Comparison of ENCODE assay signal across 9 cellular contexts in genomic region chr3:124066543-124066942, GRCh38. TPM values are rescaled to one million over a fixed set of nuclear protein-coding genes. Genes with fewer than 3 reads are reported as not detected.
DNase-seq lines count a peak whose midpoint lies in the region; ATAC-seq, FAIRE-seq and TF ChIP-seq lines count a peak whose summit lies in the region.
"Not testable (repeated sequence)": the region's sequence is repeated elsewhere in the genome, so short reads cannot be mapped to it uniquely, and the experiment has no call there.
"Had no signal": no experiment of that assay in that cellular context is flagged by ENCODE, and none has a peak within 500 bp of the region (broad histone marks: within the 10 kb centered on the region; RNA-seq: fewer than 3 reads in every experiment).

No MANE protein-coding gene starts in this region.

- H2AFZ ChIP-seq in parathyroid adenoma: not testable (repeated sequence)

- not testable (repeated sequence) for H3K4me1 ChIP-seq in A549, SJCRH30
- H3K4me1 ChIP-seq in parathyroid adenoma (peaks cover 63% of the 10 kb centered on the region), psoas muscle (peaks cover 20% of the 10 kb centered on the region)

- H3K9me3 Mint-ChIP-seq in glutamatergic neuron (ENCODE audit: unreplicated experiment): peaks cover 15% of the 10 kb centered on the region

- H3K27me3 ChIP-seq in SJCRH30; WERI-Rb-1 (ENCODE audit: insufficient read depth, low read depth, severe bottlenecking); bronchial epithelial cell (ENCODE audit: control insufficient read depth, insufficient read depth, low read length); parathyroid adenoma (ENCODE audit: control insufficient read depth, insufficient read depth, low read length); psoas muscle (ENCODE audit: insufficient read depth in 3 of 3, low read length in 2 of 3): not testable (repeated sequence)

- not testable (repeated sequence) for H3K4me2 ChIP-seq in A549
- H3K4me2 ChIP-seq in parathyroid adenoma (ENCODE audit: low read length): peak overlapping the region; percentile 10

- not testable (repeated sequence) for H3K4me3 ChIP-seq in A549; SJCRH30; WERI-Rb-1 (ENCODE audit: low read depth, low read length); bronchial epithelial cell (ENCODE audit: low read depth, low read length); parathyroid adenoma (ENCODE audit: low read depth, low read length); psoas muscle

- POLR2A ChIA-PET in A549 (lab: Yijun Ruan, JAX): not testable (repeated sequence)

- H3K9ac ChIP-seq in parathyroid adenoma: not testable (repeated sequence)

- CTCF ChIA-PET in A549 (lab: Yijun Ruan, JAX): interaction anchor here (1.4 kb wide), 1 partner anchor 11 kb away, joined by 3 read pairs; no protein-coding TSS in a partner anchor

- H3K4me3 Mint-ChIP-seq in glutamatergic neuron (ENCODE audit: unreplicated experiment): peak overlapping the region; percentile 74

- peaks cover 60% of the 10 kb centered on the region for H3K4me1 Mint-ChIP-seq in glutamatergic neuron (ENCODE audit: low read depth, unreplicated experiment)

- intact Hi-C loops in psoas muscle (cut with DNase I): loop anchor here in 1 of 2 donors (5.0 kb wide), 1 partner anchor 34 kb away; the partner anchor contains the start of gene KALRN

- FAIRE-seq in A549 (lab: Jason Lieb, UNC) (peak; percentile 28), bronchial epithelial cell (lab: Jason Lieb, UNC) (peak; percentile 52)

- H3K27ac ChIP-seq in A549, SJCRH30, psoas muscle: not testable (repeated sequence)
- H3K27ac ChIP-seq in WERI-Rb-1: 0 out of 2 replicates have a peak overlapping the region, but pooled peaks have one; percentile 1
- peak overlapping the region; percentile 39 for H3K27ac ChIP-seq in parathyroid adenoma

- TF ChIP-seq POLR2A in A549 (IDR thresholded peaks at IDR 0.05; ENCODE audit: low read length): not testable (repeated sequence)

- not testable (repeated sequence) for H3K27me3 Mint-ChIP-seq in glutamatergic neuron (ENCODE audit: unreplicated experiment)

- not testable (repeated sequence) for DNase-seq in A549 (ENCODE audit: low read depth in 1 of 2, low spot score in 1 of 2); WERI-Rb-1; bronchial epithelial cell (ENCODE audit: low read depth); glutamatergic neuron; psoas muscle
- peak; percentile 9 to 13 for DNase-seq in SJCRH30

- not testable (repeated sequence) for TF ChIP-seq RAD21 in A549 (conservative IDR thresholded peaks at IDR 0.05 in 1 of 2, IDR thresholded peaks at IDR 0.05 in 1 of 2)

- not testable (repeated sequence) for TF ChIP-seq EP300 in A549 (IDR thresholded peaks at IDR 0.05)

- ATAC-seq in A549: not testable (repeated sequence)
- ATAC-seq in psoas muscle: peak; percentile 32 to 67 (median 58)

- H3K36me3 ChIP-seq in SJCRH30; WERI-Rb-1; bronchial epithelial cell (ENCODE audit: control insufficient read depth, insufficient read depth, low read length); parathyroid adenoma (ENCODE audit: control insufficient read depth, insufficient read depth, low read length); psoas muscle (ENCODE audit: insufficient read depth in 1 of 2, low read depth in 1 of 2): not testable (repeated sequence)

- not testable (repeated sequence) for TF ChIP-seq CTCF in A549 (IDR thresholded peaks at IDR 0.05); WERI-Rb-1 (IDR thresholded peaks at IDR 0.05; ENCODE audit: low read depth, low read length); bronchial epithelial cell (IDR thresholded peaks at IDR 0.05; ENCODE audit: insufficient read depth, low read length, severe bottlenecking); glutamatergic neuron (IDR thresholded peaks at IDR 0.05; ENCODE audit: partially characterized antibody, unreplicated experiment); parathyroid adenoma (IDR thresholded peaks at IDR 0.05); psoas muscle (IDR thresholded peaks at IDR 0.05)

- peak overlapping the region; percentile 76 for H3K27ac Mint-ChIP-seq in glutamatergic neuron (ENCODE audit: unreplicated experiment)

- not testable (repeated sequence) for H3K36me3 Mint-ChIP-seq in glutamatergic neuron (ENCODE audit: unreplicated experiment)

- peaks cover 19% of the 10 kb centered on the region for H3K79me2 ChIP-seq in parathyroid adenoma

- WGBS in A549 (ENCODE audit: missing lambda C conversion rate): 45% methylated on average over 3 of the region's 3 CpGs
- WGBS in psoas muscle, 3 donors: 48 to 63% (median 62%) methylated on average over 3 of the region's 3 CpGs

- H3K9me3 ChIP-seq in A549; SJCRH30 (replicated peaks); WERI-Rb-1 (ENCODE audit: severe bottlenecking); parathyroid adenoma (ENCODE audit: control insufficient read depth, low read length); psoas muscle: not testable (repeated sequence)

RNA-seq across cellular contexts. Expression of gene KALRN, which starts 33.4 kb away (rescaled TPM):
- polyA plus RNA-seq in A549 (2011; rRNA removed) (2.2 and 2.9 TPM in 2 replicates), A549 (2017; fragmentation: RNase III; extraction: RNeasy Plus Mini Kit Qiagen cat#74134 plus additional on column Dnase treatment) (1.0 to 1.5 TPM (median 1.1 TPM) in 3 replicates), psoas muscle (1 to 10 TPM; 5.4 to 10.0 (median 7.6) TPM)
- 1.2 and 1.5 TPM in 2 replicates for polyA plus RNA-seq in A549 (2012; cell fraction: cytosol; rRNA removed)
- polyA plus RNA-seq in A549 (2012; cell fraction: nucleus; rRNA removed): 1.3 and 2.2 TPM in 2 replicates
- 6.4 and 7.5 TPM in 2 replicates for polyA minus RNA-seq in A549 (2011; rRNA and poly(A)+ RNA removed)
- 12.2 and 13.8 TPM in 2 replicates for total RNA-seq in SJCRH30 (2014; rRNA removed; shearing (Covaris generic))
- total RNA-seq in bronchial epithelial cell (1.8 and 7.3 TPM in 2 replicates), glutamatergic neuron (ENCODE audit: unreplicated experiment) (867 TPM), psoas muscle (10 to 100 TPM; 22.9 to 52.1 (median 33.8) TPM)
- total RNA-seq: B cell had no signal
- polyA plus RNA-seq: CD14-positive monocyte had no signal

Comparison
In these comparisons a context has a peak if more than half of its experiments do, and no peak if none do; other contexts are left out.
1. RNA of gene KALRN, which starts 33.4 kb away (total RNA-seq): 867 TPM in glutamatergic neuron (single experiment); 22.9 to 52.1 TPM in psoas muscle, 12.2 to 13.8 TPM in SJCRH30 and 1.8 to 7.3 TPM in bronchial epithelial cell; every median in the first group is over 10 times any median in the second.